17 cellular contexts compared by ENCODE assay signal in the genomic region with DNA sequence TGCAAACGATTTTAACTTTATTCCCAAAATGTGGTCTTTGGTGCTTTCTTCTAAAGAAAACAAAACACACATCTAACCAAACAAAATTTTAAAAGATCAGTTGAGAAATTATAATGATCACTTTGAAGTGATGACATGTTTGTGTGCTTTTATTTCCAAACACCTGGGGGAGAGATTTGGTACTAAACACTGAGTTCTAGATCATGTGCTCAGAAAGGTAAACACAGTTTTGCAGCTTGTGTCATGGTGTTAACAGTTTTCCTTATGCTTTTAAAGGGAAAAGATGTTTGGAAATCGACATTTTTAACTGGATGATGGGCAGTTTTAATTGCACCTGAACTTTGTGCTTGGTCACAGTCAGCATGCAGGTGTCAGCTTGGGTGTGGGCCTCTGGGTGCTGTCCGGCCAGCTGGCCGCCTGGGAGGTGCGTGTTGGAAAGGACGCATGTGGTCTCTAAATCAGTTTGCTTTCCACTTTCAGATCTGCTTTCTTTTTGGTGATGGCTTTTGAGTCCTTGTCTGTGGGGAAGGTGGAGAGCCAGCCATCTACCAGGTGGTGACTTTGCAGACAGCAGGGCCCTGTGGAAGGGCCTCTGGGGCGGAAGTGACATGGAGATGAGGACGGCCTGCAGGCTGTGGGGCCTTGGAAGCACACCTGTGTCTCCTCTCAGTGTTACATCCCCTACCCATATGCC. TPM values are rescaled to one million over a fixed set of nuclear protein-coding genes. Genes with fewer than 3 reads are reported as not detected.
A peak's percentile ranks its signal among the peaks of the same experiment; 100 is the strongest.
DNase-seq lines count a peak whose midpoint lies in the region; ATAC-seq and TF ChIP-seq lines count a peak whose summit lies in the region.
"Had no signal": no experiment of that assay in that cellular context is flagged by ENCODE, and none has a peak within 500 bp of the region (broad histone marks: within the 10 kb centered on the region; RNA-seq: fewer than 3 reads in every experiment).

No MANE protein-coding gene starts in this region.

- H3K27me3 ChIP-seq in psoas muscle (ENCODE audit: insufficient read depth in 3 of 3, low read length in 2 of 3), result no peaks in the 10 kb centered on the region
- H3K27me3 ChIP-seq: spleen had no signal

- CTCF ChIA-PET in activated CD4-positive, alpha-beta memory T cell treated with anti-CD3 and anti-CD28 coated beads, Interleukin-2, amount 10 ng/mL, durations not matched to agents 7 days and 5 days (lab: Charles Lee), result interaction anchor here (0.6 kb wide), 1 partner anchor 53 kb away, joined by 3 read pairs; no protein-coding TSS in a partner anchor
- CTCF ChIA-PET in activated CD4-positive, alpha-beta memory T cell treated with anti-CD3 and anti-CD28 coated beads for 36 hours (lab: Charles Lee), result no interaction called here

- 81 to 87% (median 85%) methylated on average over 8 of the region's 8 CpGs for WGBS in psoas muscle, 3 donors

- H3K9me3 Mint-ChIP-seq in activated CD4-positive, alpha-beta memory T cell treated with anti-CD3 and anti-CD28 coated beads, Interleukin-2, amount 10 ng/mL, durations not matched to agents 7 days and 5 days, result no peaks in the 10 kb centered on the region
- no peaks in the 10 kb centered on the region for H3K9me3 Mint-ChIP-seq in activated CD4-positive, alpha-beta memory T cell treated with anti-CD3 and anti-CD28 coated beads for 36 hours
- H3K9me3 Mint-ChIP-seq: naive B cell had no signal

- DNase-seq in activated CD4-positive, alpha-beta memory T cell treated with anti-CD3 and anti-CD28 coated beads, Interleukin-2, amount 10 ng/mL, durations not matched to agents 7 days and 5 days, result peak; percentile 0
- DNase-seq in activated CD4-positive, alpha-beta memory T cell treated with anti-CD3 and anti-CD28 coated beads for 36 hours, result no peak
- peak; percentile 27 for DNase-seq in ecto neural progenitor cell (ENCODE audit: low spot score)
- no peak for DNase-seq in psoas muscle
- DNase-seq in glomerular visceral epithelial cell (ENCODE audit: extremely low spot score), result no peak
- no peak for DNase-seq in pons (ENCODE audit: low spot score)
- DNase-seq: activated CD4-positive, CD25-positive, alpha-beta regulatory T cell; activated naive CD4-positive, alpha-beta T cell treated with Interleukin-2 at 50 U/mL for 16 hours; cortex of kidney; erythroblast; naive B cell; NCI-H187 treated with DMSO at 0.1 percent for 48 hours; NCI-H446 treated with DMSO at 0.1 percent for 48 hours; spleen; T-helper 2 cell had no signal

- intact Hi-C loops in activated CD4-positive, alpha-beta memory T cell treated with anti-CD3 and anti-CD28 coated beads for 36 hours (cut with micrococcal nuclease), result loop anchor here (10.0 kb wide), 3 partner anchors 139 to 239 kb away; no protein-coding TSS in a partner anchor
- intact Hi-C loops in psoas muscle (cut with DNase I), result no loop called here

- peaks cover 5% of the 10 kb centered on the region for H3K4me1 ChIP-seq in psoas muscle

- H3K27ac Mint-ChIP-seq in activated CD4-positive, alpha-beta memory T cell treated with anti-CD3 and anti-CD28 coated beads, Interleukin-2, amount 10 ng/mL, durations not matched to agents 7 days and 5 days, result no peak overlapping the region
- no peak overlapping the region for H3K27ac Mint-ChIP-seq in activated CD4-positive, alpha-beta memory T cell treated with anti-CD3 and anti-CD28 coated beads for 36 hours

- ATAC-seq in HG02885 (IDR thresholded peaks at IDR 0.05; ENCODE audit: poor library complexity, unreplicated experiment) (peak; percentile 98), psoas muscle (peak in 1 of 4 donors; percentile 31), HG03095 (IDR thresholded peaks at IDR 0.05; ENCODE audit: unreplicated experiment) (no peak)

- H3K36me3 Mint-ChIP-seq in activated CD4-positive, alpha-beta memory T cell treated with anti-CD3 and anti-CD28 coated beads, Interleukin-2, amount 10 ng/mL, durations not matched to agents 7 days and 5 days (ENCODE audit: low read depth), result peaks cover 86% of the 10 kb centered on the region
- peaks cover 69% of the 10 kb centered on the region for H3K36me3 Mint-ChIP-seq in activated CD4-positive, alpha-beta memory T cell treated with anti-CD3 and anti-CD28 coated beads for 36 hours

- no peak overlapping the region for H3K4me3 ChIP-seq in psoas muscle
- H3K4me3 ChIP-seq: spleen had no signal

- no peaks in the 10 kb centered on the region for H3K9me3 ChIP-seq in psoas muscle
- H3K9me3 ChIP-seq: spleen had no signal

- POLR2A ChIA-PET in activated CD4-positive, alpha-beta memory T cell treated with anti-CD3 and anti-CD28 coated beads, Interleukin-2, amount 10 ng/mL, durations not matched to agents 7 days and 5 days (lab: Charles Lee), result no interaction called here
- POLR2A ChIA-PET in activated CD4-positive, alpha-beta memory T cell treated with anti-CD3 and anti-CD28 coated beads for 36 hours (lab: Charles Lee), result no interaction called here

- peaks cover 0 to 74% of the 10 kb centered on the region in 2 donors for H3K36me3 ChIP-seq in psoas muscle (ENCODE audit: insufficient read depth in 1 of 2, low read depth in 1 of 2)

- H3K27me3 Mint-ChIP-seq in activated CD4-positive, alpha-beta memory T cell treated with anti-CD3 and anti-CD28 coated beads, Interleukin-2, amount 10 ng/mL, durations not matched to agents 7 days and 5 days, result no peaks in the 10 kb centered on the region
- H3K27me3 Mint-ChIP-seq in activated CD4-positive, alpha-beta memory T cell treated with anti-CD3 and anti-CD28 coated beads for 36 hours, result no peaks in the 10 kb centered on the region
- H3K27me3 Mint-ChIP-seq: naive B cell had no signal

- H3K27ac ChIP-seq in psoas muscle, result peak overlapping the region; percentile 32
- H3K27ac ChIP-seq: spleen had no signal

- peaks cover 23% of the 10 kb centered on the region for H3K4me1 Mint-ChIP-seq in activated CD4-positive, alpha-beta memory T cell treated with anti-CD3 and anti-CD28 coated beads, Interleukin-2, amount 10 ng/mL, durations not matched to agents 7 days and 5 days
- H3K4me1 Mint-ChIP-seq in activated CD4-positive, alpha-beta memory T cell treated with anti-CD3 and anti-CD28 coated beads for 36 hours (ENCODE audit: low read depth), result peaks cover 32% of the 10 kb centered on the region

- no peak overlapping the region for H3K4me3 Mint-ChIP-seq in activated CD4-positive, alpha-beta memory T cell treated with anti-CD3 and anti-CD28 coated beads, Interleukin-2, amount 10 ng/mL, durations not matched to agents 7 days and 5 days
- no peak overlapping the region for H3K4me3 Mint-ChIP-seq in activated CD4-positive, alpha-beta memory T cell treated with anti-CD3 and anti-CD28 coated beads for 36 hours
- H3K4me3 Mint-ChIP-seq: naive B cell had no signal

- no peak for TF ChIP-seq CTCF in psoas muscle (IDR thresholded peaks at IDR 0.05)

RNA-seq across cellular contexts. Expression of a gene that starts 59.2 kb away (rescaled TPM):
- 10 to 100 TPM; 31.4 to 31.6 TPM for total RNA-seq in activated CD4-positive, alpha-beta memory T cell treated with anti-CD3 and anti-CD28 coated beads, Interleukin-2, amount 10 ng/mL, durations not matched to agents 7 days and 5 days
- total RNA-seq in activated CD4-positive, alpha-beta memory T cell treated with anti-CD3 and anti-CD28 coated beads for 36 hours, result 10 to 100 TPM; 18.1 to 19.4 TPM
- 10 to 100 TPM; 17.2 to 28.3 (median 21.4) TPM for total RNA-seq in psoas muscle
- polyA plus RNA-seq in psoas muscle, result 10 to 100 TPM in 1 of 3 donors, 1 to 10 TPM in 2; 6.8 to 14.1 (median 9.7) TPM

Comparison
In these comparisons a context has a peak if more than half of its experiments do, and no peak if none do; other contexts are left out.
1. DNase-seq: peak in activated CD4-positive, alpha-beta memory T cell treated with anti-CD3 and anti-CD28 coated beads, Interleukin-2, amount 10 ng/mL, durations not matched to agents 7 days and 5 days (single experiment) and ecto neural progenitor cell (single experiment); none in activated CD4-positive, alpha-beta memory T cell treated with anti-CD3 and anti-CD28 coated beads for 36 hours (single experiment), psoas muscle (0 of 2), glomerular visceral epithelial cell (single experiment) and pons (single experiment).